ENCODE assay signal across 8 cellular contexts in genomic region chr2:197804049-197804757, GRCh38. TPM values are rescaled to one million over a fixed set of nuclear protein-coding genes. Genes with fewer than 3 reads are reported as not detected.
DNase-seq lines count a peak whose midpoint lies in the region; ATAC-seq and TF ChIP-seq lines count a peak whose summit lies in the region.

Gene PLCL1, plus strand, starts transcription at chr2:197804593.

- peaks cover 20% of the 10 kb centered on the region for H3K27me3 ChIP-seq in DND-41 (ENCODE audit: insufficient read depth, low read length, poor library complexity)

- no peaks in the 10 kb centered on the region for H3K79me2 ChIP-seq in DND-41 (ENCODE audit: insufficient read depth, low read length)

- no peaks in the 10 kb centered on the region for H3K9me3 Mint-ChIP-seq in nephron progenitor cell

- peak within 1 kb of the TSS; percentile 92 for H3K4me3 Mint-ChIP-seq in nephron progenitor cell

- no peak within 1 kb of the TSS for H3K27ac Mint-ChIP-seq in nephron progenitor cell

- peak; percentile 96 for DNase-seq in DND-41
- peak; percentile 77 for DNase-seq in H4 (ENCODE audit: low spot score)
- peak; percentile 68 for DNase-seq in LNCaP clone FGC (ENCODE audit: low read depth)
- peak; percentile 52 for DNase-seq in SIG-M5 (lab: John Stamatoyannopoulos, UW)
- DNase-seq in activated gamma-delta T cell treated with Interleukin-2 at 50 U/mL for 16 hours, result peak; percentile 82
- DNase-seq in fibroblast of the conjunctiva (ENCODE audit: low read depth), result peak; percentile 80
- DNase-seq in nephron progenitor cell, result peak; percentile 92
- peak; percentile 88 for DNase-seq in stimulated activated naive CD8-positive, alpha-beta T cell treated with anti-CD3 and anti-CD28 coated beads, Interleukin-15, Interleukin-2, amounts not matched to agents 100 U/mL and 50 U/mL, for 24 hours

- H3K4me2 ChIP-seq in DND-41 (ENCODE audit: insufficient read depth, low read length), result peak within 1 kb of the TSS; percentile 96

- H3K27me3 Mint-ChIP-seq in nephron progenitor cell (ENCODE audit: low read depth, poor library complexity), result peaks cover 50% of the 10 kb centered on the region

- TF ChIP-seq CTCF in DND-41 (IDR thresholded peaks at IDR 0.05; ENCODE audit: borderline replicate concordance, extremely low read depth, low read length, poor library complexity, severe bottlenecking) (no peak), LNCaP clone FGC (IDR thresholded peaks at IDR 0.05; ENCODE audit: control insufficient read depth, extremely low read depth, insufficient read depth) (peak; percentile 22; the same call in 1 of the 2 replicates), nephron progenitor cell (IDR thresholded peaks at IDR 0.05) (no peak)

- peaks cover 23% of the 10 kb centered on the region for H3K4me1 Mint-ChIP-seq in nephron progenitor cell

- ATAC-seq in DND-41 (ENCODE audit: insufficient read depth, low read depth), result peak; percentile 99
- ATAC-seq in stimulated activated naive CD8-positive, alpha-beta T cell treated with anti-CD3 and anti-CD28 coated beads, Interleukin-15, Interleukin-2, amounts not matched to agents 100 U/mL and 50 U/mL, for 24 hours, result peak; percentile 100

- no peaks in the 10 kb centered on the region for H3K9me3 ChIP-seq in DND-41 (ENCODE audit: insufficient read depth, low read length, severe bottlenecking)

- H3K36me3 Mint-ChIP-seq in nephron progenitor cell (ENCODE audit: low read depth), result no peaks in the 10 kb centered on the region

- peak within 1 kb of the TSS; percentile 67 for H3K9ac ChIP-seq in DND-41 (ENCODE audit: low read depth, low read length)

- peak within 1 kb of the TSS; percentile 76 for H2AFZ ChIP-seq in DND-41 (ENCODE audit: low read depth, low read length)

- peak within 1 kb of the TSS; percentile 41; the same call in 1 of the 2 replicates for H3K27ac ChIP-seq in DND-41 (ENCODE audit: low read length)

- H4K20me1 ChIP-seq in DND-41 (ENCODE audit: insufficient read depth, low read length), result no peaks in the 10 kb centered on the region

- H3K4me1 ChIP-seq in DND-41 (ENCODE audit: insufficient read depth, low read length), result peaks cover 44% of the 10 kb centered on the region

- H3K36me3 ChIP-seq in DND-41 (ENCODE audit: insufficient read depth, low read length), result no peaks in the 10 kb centered on the region

- H3K4me3 ChIP-seq in DND-41 (ENCODE audit: low read depth in 1 of 2, low read length in 2 of 2) (peak within 1 kb of the TSS; percentile 52 to 64; a peak in 3 of 4 replicates), LNCaP clone FGC (ENCODE audit: low read depth, low read length) (peak within 1 kb of the TSS; percentile 48)

RNA-seq across cellular contexts. Expression of gene PLCL1, which starts in this region (rescaled TPM):
- total RNA-seq in H4 (2014; rRNA removed; shearing (Covaris generic)), result 0.19 and 0.31 TPM in 2 replicates

Comparison
In these comparisons a context has a peak if more than half of its experiments do, and no peak if none do; other contexts are left out.
1. Peak in every context shown above with its lines: DNase-seq, ATAC-seq, H3K4me3 ChIP-seq and H3K27ac ChIP-seq.
2. Peak in DNase-seq in H4; RNA of the gene not detected or under 1 TPM.